ENCODE assay signal across 13 cellular contexts in the genomic region with DNA sequence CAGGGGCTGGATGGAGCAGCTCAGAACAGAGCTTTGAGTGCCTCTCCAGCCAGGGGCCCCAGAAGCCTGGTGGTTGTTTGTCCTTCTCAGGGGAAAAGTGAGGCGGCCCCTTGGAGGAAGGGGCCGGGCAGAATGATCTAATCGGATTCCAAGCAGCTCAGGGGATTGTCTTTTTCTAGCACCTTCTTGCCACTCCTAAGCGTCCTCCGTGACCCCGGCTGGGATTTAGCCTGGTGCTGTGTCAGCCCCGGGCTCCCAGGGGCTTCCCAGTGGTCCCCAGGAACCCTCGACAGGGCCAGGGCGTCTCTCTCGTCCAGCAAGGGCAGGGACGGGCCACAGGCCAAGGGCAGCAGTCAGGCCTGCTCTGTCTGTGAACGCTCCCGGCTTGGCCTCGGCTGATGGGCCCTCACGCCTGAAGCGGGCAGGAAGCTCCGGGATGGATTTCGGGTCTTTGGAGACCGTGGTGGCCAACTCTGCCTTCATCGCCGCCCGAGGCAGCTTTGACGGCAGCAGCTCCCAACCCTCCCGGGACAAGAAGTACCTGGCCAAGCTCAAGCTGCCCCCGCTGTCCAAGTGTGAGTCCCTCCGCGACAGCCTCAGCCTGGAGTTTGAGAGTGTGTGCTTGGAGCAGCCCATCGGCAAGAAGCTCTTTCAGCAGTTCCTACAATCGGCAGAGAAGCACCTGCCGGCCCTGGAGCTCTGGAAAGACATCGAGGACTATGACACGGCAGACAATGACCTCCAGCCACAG. TPM values are rescaled to one million over a fixed set of nuclear protein-coding genes. Genes with fewer than 3 reads are reported as not detected.
DNase-seq lines count a peak whose midpoint lies in the region; ATAC-seq, FAIRE-seq and TF ChIP-seq lines count a peak whose summit lies in the region.
"Had no signal": no experiment of that assay in that cellular context is flagged by ENCODE, and none has a peak within 500 bp of the region (broad histone marks: within the 10 kb centered on the region; RNA-seq: fewer than 3 reads in every experiment).

A gene (plus strand): TSS at position 269 of the 751 bp plus-strand sequence. CDS start 168 bp downstream, at position 437.

- CTCF ChIA-PET in HEK293 (lab: Yijun Ruan, JAX) = interaction anchor here (0.6 to 1.5 kb wide), 5 partner anchors 18 to 207 kb away, joined by 3 to 6 read pairs (median 4); no protein-coding TSS in a partner anchor

- H3K4me1 ChIP-seq in HEK293 (ENCODE audit: control insufficient read depth, insufficient read depth, low read length) = no peaks in the 10 kb centered on the region
- H3K4me1 ChIP-seq in pancreas = no peaks in the 10 kb centered on the region

- no peak for ATAC-seq in left ventricle myocardium superior
- no peak for ATAC-seq in pancreas
- no peak for ATAC-seq in GM18511 (IDR thresholded peaks at IDR 0.05; ENCODE audit: unreplicated experiment)

- H3K4me1 Mint-ChIP-seq in CD14-positive monocyte = no peaks in the 10 kb centered on the region

- H3K36me3 ChIP-seq in HEK293 (ENCODE audit: control insufficient read depth in 2 of 2, insufficient read depth in 1 of 2, low read length in 2 of 2) = no peaks in the 10 kb centered on the region
- no peaks in the 10 kb centered on the region for H3K36me3 ChIP-seq in pancreas
- H3K36me3 ChIP-seq: BLaER1 had no signal

- DNase-seq in CD14-positive monocyte (ENCODE audit: low spot score) (peak; percentile 37), left ventricle myocardium superior (peak; percentile 23), pancreas (peak in 4 of 6 donors; percentile 9 to 69 (median 35)), NCI-H748 (lab: John Stamatoyannopoulos, UW; ENCODE audit: unreplicated experiment) (no peak), NCI-H128 (lab: John Stamatoyannopoulos, UW; ENCODE audit: unreplicated experiment) (no peak)
- DNase-seq: activated gamma-delta T cell, cortex of kidney, NCI-H1417, NCI-H345 had no signal

- POLR2A ChIA-PET in HEK293 (lab: Yijun Ruan, JAX) = no interaction called here

- FAIRE-seq in pancreas (lab: Jason Lieb, UNC) = no peak

- WGBS in pancreas, 2 donors = 93% methylated on average over 31 to 32 of the region's 32 CpGs

- H3K27me3 Mint-ChIP-seq in CD14-positive monocyte (ENCODE audit: low read depth in 3 of 3) = peaks cover 0 to 19% (median 2%) of the 10 kb centered on the region in 3 donors

- no peaks in the 10 kb centered on the region for H3K36me3 Mint-ChIP-seq in CD14-positive monocyte

- peak within 1 kb of the TSS in 3 of 7 donors; percentile 10 to 82 (median 69) for H3K27ac Mint-ChIP-seq in CD14-positive monocyte

- TF ChIP-seq CTCF in CD14-positive monocyte (IDR thresholded peaks at IDR 0.05) (no peak), HEK293 (tag by site-specific recombination; IDR thresholded peaks at IDR 0.05) (no peak), pancreas (IDR thresholded peaks at IDR 0.05) (no peak)

- H3K27ac ChIP-seq in HEK293 (ENCODE audit: extremely low read depth, low read depth, low read length) (no peak within 1 kb of the TSS), pancreas (no peak within 1 kb of the TSS)
- H3K27ac ChIP-seq: BLaER1 had no signal

- H3K9me3 Mint-ChIP-seq in CD14-positive monocyte = peaks cover 0 to 14% (median 2%) of the 10 kb centered on the region in 7 donors

- H3K27me3 ChIP-seq in pancreas = no peaks in the 10 kb centered on the region
- H3K27me3 ChIP-seq: BLaER1 had no signal

- intact Hi-C loops in CD14-positive monocyte (cut with micrococcal nuclease) (no loop called here), left ventricle myocardium superior (cut with micrococcal nuclease) (no loop called here), pancreas (cut with DNase I) (no loop called here)

- H3K4me3 ChIP-seq in HEK293 (ENCODE audit: low read depth, low read length) (no peak within 1 kb of the TSS), pancreas (no peak within 1 kb of the TSS)
- H3K4me3 ChIP-seq: BLaER1 had no signal

- no peak within 1 kb of the TSS for H3K4me3 Mint-ChIP-seq in CD14-positive monocyte

- H3K9me3 ChIP-seq in HEK293 (ENCODE audit: control insufficient read depth, insufficient read depth, low read depth, low read length) (no peaks in the 10 kb centered on the region), pancreas (no peaks in the 10 kb centered on the region)
- H3K9me3 ChIP-seq: BLaER1 had no signal

TF ChIP-seq in HEK293, 187 proteins besides CTCF, POLR2A, EP300 and RAD21:
- TF ChIP-seq ZNF624 (tag by site-specific recombination; IDR thresholded peaks at IDR 0.05) (no peak), PRDM1 (tag by site-specific recombination; IDR thresholded peaks at IDR 0.05) (no peak), ZNF521 (tag by site-specific recombination; IDR thresholded peaks at IDR 0.05) (no peak), ZBTB48 (tag by site-specific recombination; IDR thresholded peaks at IDR 0.05) (0 out of 2 replicates have a peak, but pooled peaks have one; percentile 42), BCL11B (tag by site-specific recombination; IDR thresholded peaks at IDR 0.05; ENCODE audit: low read depth) (no peak), ZNF202 (tag by site-specific recombination; IDR thresholded peaks at IDR 0.05; ENCODE audit: borderline replicate concordance) (no peak)

RNA-seq across cellular contexts. Expression of the gene that starts here (rescaled TPM):
- polyA plus RNA-seq in CD14-positive monocyte (not detected), pancreas (under 1 TPM; 0.02 to 0.04 TPM)
- total RNA-seq in left ventricle myocardium superior (0.42 TPM), pancreas (not detected)
- total RNA-seq: osteocyte had no signal

Comparison
In these comparisons a context has a peak if more than half of its experiments do, and no peak if none do; other contexts are left out.
1. Peak in DNase-seq in CD14-positive monocyte; RNA of the gene not detected or under 1 TPM.
2. Peak in DNase-seq in left ventricle myocardium superior; RNA of the gene not detected or under 1 TPM.
3. Peak in DNase-seq in pancreas; RNA of the gene not detected or under 1 TPM.